In genomic region chr17:7470457-7470973, GRCh38 we compare ENCODE assay signal across 13 cellular contexts. TPM values are rescaled to one million over a fixed set of nuclear protein-coding genes. Genes with fewer than 3 reads are reported as not detected.
"Had no signal": no experiment of that assay in that cellular context is flagged by ENCODE, and none has a peak within 500 bp of the region (broad histone marks: within the 10 kb centered on the region; RNA-seq: fewer than 3 reads in every experiment).

No MANE protein-coding gene starts in this region.

RNA-seq across cellular contexts. Expression of gene SLC35G6, which starts 10.7 kb away (rescaled TPM):
- total RNA-seq: activated CD4-positive, alpha-beta memory T cell treated with anti-CD3 and anti-CD28 coated beads, Interleukin-2, amount 10 ng/mL, durations not matched to agents 7 days and 5 days; activated CD8-positive, alpha-beta memory T cell treated with anti-CD3 and anti-CD28 coated beads, Interleukin-2, amount 10 ng/mL, durations not matched to agents 7 days and 5 days; activated T-helper 17 cell treated with anti-CD3 and anti-CD28 coated beads, Interleukin-2, amount 50 U/mL, for 72 hours; aorta; breast epithelium; MCF 10A; OCI-LY7; PC-9; SJCRH30; T-helper 1 cell treated with Interleukin-12 subunit alpha and Interleukin-12 subunit beta and Interleukin-4 antibody, amounts not matched to agents 30 ng/mL and 1 ng/mL, for 36 hours; T-helper 2 cell treated with Interferon-gamma antibody and Interleukin-4, amounts not matched to agents 100 ng/mL and 5 ng/mL, for 36 hours had no signal
- polyA plus RNA-seq: aorta, HepG2, IgD-negative memory B cell had no signal

RNA-seq across cellular contexts. Expression of gene FGF11, which starts 31.2 kb away (rescaled TPM):
- polyA plus RNA-seq: IgD-negative memory B cell had no signal
